In the genomic region with DNA sequence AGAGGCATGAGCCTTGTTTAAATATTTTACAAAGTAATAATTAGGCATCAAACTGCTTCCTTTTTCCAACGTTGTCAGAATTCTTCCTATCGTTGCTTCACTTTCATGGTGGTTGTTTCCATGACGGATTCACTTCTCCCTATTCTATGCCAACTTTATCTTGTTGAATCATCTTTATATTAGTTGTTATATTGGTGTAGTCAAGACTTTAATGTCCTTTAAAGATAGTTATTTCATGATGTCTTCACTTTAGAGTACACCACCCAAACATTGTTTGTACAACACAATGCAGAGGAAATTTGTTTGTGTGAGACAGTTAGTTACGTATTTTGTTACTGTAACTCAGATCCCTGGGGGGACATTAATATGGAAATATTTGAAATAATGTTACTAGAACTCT, we compare ENCODE assay signal across 15 cellular contexts.
"Had no signal": no experiment of that assay in that cellular context is flagged by ENCODE, and none has a peak within 500 bp of the region (broad histone marks: within the 10 kb centered on the region; RNA-seq: fewer than 3 reads in every experiment).

No MANE protein-coding gene starts in this region.

- H3K27ac ChIP-seq: brain microvascular endothelial cell, lower lobe of right lung, prostate gland, right lobe of liver, spleen, tibial artery had no signal

- H3K9me3 ChIP-seq: lower lobe of right lung, prostate gland, right lobe of liver, spleen, tibial artery had no signal

- H3K27me3 ChIP-seq: brain microvascular endothelial cell, right lobe of liver, spleen, tibial artery had no signal

- H3K4me1 ChIP-seq: prostate gland, right lobe of liver, tibial artery had no signal

- H3K4me3 ChIP-seq: lower lobe of right lung, prostate gland, right lobe of liver, spleen, tibial artery had no signal

- H3K36me3 ChIP-seq: brain microvascular endothelial cell, prostate gland, right lobe of liver had no signal

- ATAC-seq: effector memory CD8-positive, alpha-beta T cell had no signal

- DNase-seq: activated CD4-positive, alpha-beta T cell treated with anti-CD3 and anti-CD28 coated beads for 1 hour; activated naive CD4-positive, alpha-beta T cell treated with Interleukin-2 at 50 U/mL for 16 hours; activated T-cell treated with anti-CD3 and anti-CD28 coated beads for 4 hours; anterior cingulate cortex; hypothalamus; lower lobe of right lung; midbrain; right lobe of liver; spleen; stimulated activated CD4-positive, alpha-beta T cell treated with anti-CD3 and anti-CD28 coated beads, Interleukin-1b, Interleukin-23, amount 100 ng/mL, for 48 hours; T1000; tibial artery had no signal
